In genomic region chr12:14403711-14404164, GRCh38 we compare ENCODE assay signal across 9 cellular contexts. TPM values are rescaled to one million over a fixed set of nuclear protein-coding genes. Genes with fewer than 3 reads are reported as not detected.
A peak's percentile ranks its signal among the peaks of the same experiment; 100 is the strongest.
DNase-seq lines count a peak whose midpoint lies in the region; ATAC-seq and TF ChIP-seq lines count a peak whose summit lies in the region.
"Had no signal": no experiment of that assay in that cellular context is flagged by ENCODE, and none has a peak within 500 bp of the region (broad histone marks: within the 10 kb centered on the region; RNA-seq: fewer than 3 reads in every experiment).

No MANE protein-coding gene starts in this region.

- H3K4me3 ChIP-seq in BLaER1 treated with 17β-estradiol and CSF1 and Interleukin-3, amounts not matched to agents 10 nM and 100 nM, result no peak overlapping the region
- peak overlapping the region; percentile 21 for H3K4me3 ChIP-seq in Loucy (ENCODE audit: low read length, poor library complexity, severe bottlenecking)
- peak overlapping the region; percentile 19 for H3K4me3 ChIP-seq in naive thymus-derived CD4-positive, alpha-beta T cell (ENCODE audit: low read length)
- H3K4me3 ChIP-seq: lung had no signal

- H3K4me1 Mint-ChIP-seq in endothelial cell (ENCODE audit: unreplicated experiment), result peaks cover 12% of the 10 kb centered on the region
- H3K4me1 Mint-ChIP-seq in naive thymus-derived CD4-positive, alpha-beta T cell, result peaks cover 51 to 89% (median 77%) of the 10 kb centered on the region in 7 donors

- ATAC-seq in GM19351 (IDR thresholded peaks at IDR 0.05; ENCODE audit: unreplicated experiment), result peak; percentile 65
- ATAC-seq in naive thymus-derived CD4-positive, alpha-beta T cell, result peak; percentile 81
- ATAC-seq in HG03457 (IDR thresholded peaks at IDR 0.05; ENCODE audit: unreplicated experiment), result no peak

- peaks cover 8 to 24% (median 14%) of the 10 kb centered on the region in 10 experiments for H3K4me1 ChIP-seq in BLaER1 treated with 17β-estradiol and CSF1 and Interleukin-3, amounts not matched to agents 10 nM and 100 nM
- H3K4me1 ChIP-seq in Loucy (ENCODE audit: insufficient read depth, low read length, poor library complexity, severe bottlenecking), result peaks cover 36% of the 10 kb centered on the region
- H3K4me1 ChIP-seq in naive thymus-derived CD4-positive, alpha-beta T cell (ENCODE audit: control insufficient read depth in 2 of 2, insufficient read depth in 2 of 2, low read length in 2 of 2), result peaks cover 55 to 60% of the 10 kb centered on the region in 2 donors

- POLR2A ChIA-PET in naive thymus-derived CD4-positive, alpha-beta T cell (lab: Charles Lee), result interaction anchor here (0.6 to 3.9 kb wide), 3 partner anchors 11 to 400 kb away, joined by 3 to 15 read pairs (median 4); partner anchors contain the start of gene C12orf60

- intact Hi-C loops in naive thymus-derived CD4-positive, alpha-beta T cell (cut with micrococcal nuclease), result loop anchor here (1.0 kb wide), 2 partner anchors 8 to 9 kb away; no protein-coding TSS in a partner anchor
- intact Hi-C loops in posterior vena cava (cut with DNase I), result no loop called here

- peak overlapping the region in 5 of 11 experiments; percentile 4 to 69 (median 32); a peak in 6 of 22 replicates for H3K27ac ChIP-seq in BLaER1 treated with 17β-estradiol and CSF1 and Interleukin-3, amounts not matched to agents 10 nM and 100 nM
- H3K27ac ChIP-seq in naive thymus-derived CD4-positive, alpha-beta T cell (ENCODE audit: low read depth, low read length), result peak overlapping the region; percentile 39

- H3F3A ChIP-seq in Loucy (ENCODE audit: low read depth), result no peaks in the 10 kb centered on the region; the same call in 1 of the 2 replicates

- DNase-seq in SK-MEL-5 (ENCODE audit: low read depth, low spot score), result peak; percentile 26
- DNase-seq in endothelial cell (ENCODE audit: low spot score), result no peak
- peak in 6 of 9 donors; percentile 32 to 69 (median 49) for DNase-seq in naive thymus-derived CD4-positive, alpha-beta T cell
- no peak for DNase-seq in posterior vena cava (ENCODE audit: low spot score)

- peak overlapping the region; percentile 43 to 87 (median 60) for H3K4me2 ChIP-seq in BLaER1 treated with 17β-estradiol and CSF1 and Interleukin-3, amounts not matched to agents 10 nM and 100 nM
- H3K4me2 ChIP-seq in Loucy (ENCODE audit: low read depth, low read length, poor library complexity, severe bottlenecking), result peak overlapping the region; percentile 61

- in situ Hi-C loops in SK-MEL-5 (cut with HindIII; ENCODE audit: low pct_unique_long_range_greater_than_20kb, low sequenced_read_pairs), result no loop called here

- H3K9me2 ChIP-seq in Loucy (replicated peaks; ENCODE audit: low read depth, low read length), result no peaks in the 10 kb centered on the region

- H3K27me3 ChIP-seq in BLaER1 treated with 17β-estradiol and CSF1 and Interleukin-3, amounts not matched to agents 10 nM and 100 nM, result no peaks in the 10 kb centered on the region
- H3K27me3 ChIP-seq in Loucy (ENCODE audit: insufficient read depth, low read length, poor library complexity, severe bottlenecking), result no peaks in the 10 kb centered on the region
- H3K27me3 ChIP-seq in naive thymus-derived CD4-positive, alpha-beta T cell (ENCODE audit: control insufficient read depth in 2 of 2, insufficient read depth in 2 of 2, low read length in 2 of 2), result no peaks in the 10 kb centered on the region

- H2AFZ ChIP-seq in Loucy (ENCODE audit: low read length), result no peak overlapping the region

- peak overlapping the region; percentile 74 for H3K27ac Mint-ChIP-seq in endothelial cell (ENCODE audit: unreplicated experiment)
- peak overlapping the region; percentile 60 to 92 (median 83) for H3K27ac Mint-ChIP-seq in naive thymus-derived CD4-positive, alpha-beta T cell

- peaks cover 35 to 73% (median 65%) of the 10 kb centered on the region in 11 experiments for H3K9me3 ChIP-seq in BLaER1 treated with 17β-estradiol and CSF1 and Interleukin-3, amounts not matched to agents 10 nM and 100 nM (replicated peaks in 1 of 11)
- H3K9me3 ChIP-seq in Loucy (ENCODE audit: insufficient read depth, low read depth, low read length), result peaks cover 27% of the 10 kb centered on the region
- no peaks in the 10 kb centered on the region for H3K9me3 ChIP-seq in naive thymus-derived CD4-positive, alpha-beta T cell (ENCODE audit: control insufficient read depth in 2 of 3, low read length in 3 of 3)

- no peaks in the 10 kb centered on the region for H3K27me3 Mint-ChIP-seq in endothelial cell (ENCODE audit: unreplicated experiment)
- no peaks in the 10 kb centered on the region for H3K27me3 Mint-ChIP-seq in naive thymus-derived CD4-positive, alpha-beta T cell

- peaks cover 6 to 94% (median 25%) of the 10 kb centered on the region in 11 experiments; a peak in 13 of 22 replicates for H4K20me1 ChIP-seq in BLaER1 treated with 17β-estradiol and CSF1 and Interleukin-3, amounts not matched to agents 10 nM and 100 nM
- H4K20me1 ChIP-seq in Loucy (ENCODE audit: insufficient read depth, low read length, poor library complexity, severe bottlenecking), result peaks cover 48% of the 10 kb centered on the region

- TF ChIP-seq CTCF in Loucy (conservative IDR thresholded peaks at IDR 0.05; ENCODE audit: low read length) (no peak), endothelial cell (IDR thresholded peaks at IDR 0.05; ENCODE audit: unreplicated experiment) (no peak)

- CTCF ChIA-PET in naive thymus-derived CD4-positive, alpha-beta T cell (lab: Charles Lee), result interaction anchor here (0.6 to 1.5 kb wide), 2 partner anchors 25 to 38 kb away, joined by 3 to 5 read pairs; no protein-coding TSS in a partner anchor

- H3K4me3 Mint-ChIP-seq in endothelial cell (ENCODE audit: unreplicated experiment), result no peak overlapping the region
- H3K4me3 Mint-ChIP-seq in naive thymus-derived CD4-positive, alpha-beta T cell, result peak overlapping the region; percentile 7 to 68 (median 64)

- peaks cover 100% of the 10 kb centered on the region for H3K79me2 ChIP-seq in Loucy (ENCODE audit: insufficient read depth, low read length)

- peaks cover 22 to 65% (median 44%) of the 10 kb centered on the region in 11 experiments for H3K36me3 ChIP-seq in BLaER1 treated with 17β-estradiol and CSF1 and Interleukin-3, amounts not matched to agents 10 nM and 100 nM
- peaks cover 15% of the 10 kb centered on the region for H3K36me3 ChIP-seq in Loucy (ENCODE audit: insufficient read depth, low read length)
- H3K36me3 ChIP-seq in naive thymus-derived CD4-positive, alpha-beta T cell (ENCODE audit: control insufficient read depth in 2 of 3, insufficient read depth in 3 of 3, low read length in 3 of 3), result peaks cover 0 to under 1% (median 0%) of the 10 kb centered on the region in 3 experiments

- H3K9ac ChIP-seq in BLaER1 treated with 17β-estradiol and CSF1 and Interleukin-3, amounts not matched to agents 10 nM and 100 nM, result peak overlapping the region in 7 of 11 experiments; percentile 4 to 65 (median 19); a peak in 7 of 22 replicates
- H3K9ac ChIP-seq in Loucy (ENCODE audit: low read depth, low read length, poor library complexity, severe bottlenecking), result no peak overlapping the region

- no peaks in the 10 kb centered on the region for H3K9me3 Mint-ChIP-seq in endothelial cell (ENCODE audit: unreplicated experiment)
- H3K9me3 Mint-ChIP-seq in naive thymus-derived CD4-positive, alpha-beta T cell, result peaks cover 0 to 5% (median 0%) of the 10 kb centered on the region in 11 donors

- H3K36me3 Mint-ChIP-seq in endothelial cell (ENCODE audit: low read depth, unreplicated experiment), result no peaks in the 10 kb centered on the region
- peaks cover 0 to 26% (median 11%) of the 10 kb centered on the region in 5 donors for H3K36me3 Mint-ChIP-seq in naive thymus-derived CD4-positive, alpha-beta T cell

RNA-seq across cellular contexts. Expression of gene ATF7IP, which starts 38.3 kb away (rescaled TPM):
- 16.9 and 19.4 TPM in 2 replicates for total RNA-seq in SK-MEL-5 (2014; rRNA removed; shearing (Covaris generic))
- polyA plus RNA-seq in SK-MEL-5 (2015; cell fraction: cytosol; rRNA removed), result 13.2 and 17.1 TPM in 2 replicates
- polyA plus RNA-seq in SK-MEL-5 (2015; cell fraction: nucleus; rRNA removed), result 15.6 and 24.2 TPM in 2 replicates
- total RNA-seq in endothelial cell (ENCODE audit: unreplicated experiment) (153 TPM), posterior vena cava (10 to 100 TPM; 56.4 to 73.1 TPM)
- total RNA-seq in naive thymus-derived CD4-positive, alpha-beta T cell, result 100 to 1,000 TPM; 113 to 181 (median 144) TPM
- 100 to 1,000 TPM in 1 of 2 donors, 10 to 100 TPM in 1; 92.7 to 124 TPM for polyA plus RNA-seq in naive thymus-derived CD4-positive, alpha-beta T cell

Comparison
In these comparisons a context has a peak if more than half of its experiments do, and no peak if none do; other contexts are left out.
1. H3K4me3 ChIP-seq: peak in Loucy (single experiment) and naive thymus-derived CD4-positive, alpha-beta T cell (single experiment); none in BLaER1 treated with 17β-estradiol and CSF1 and Interleukin-3, amounts not matched to agents 10 nM and 100 nM (0 of 10).
2. DNase-seq: peak in SK-MEL-5 (single experiment) and naive thymus-derived CD4-positive, alpha-beta T cell (6 of 9); none in endothelial cell (single experiment) and posterior vena cava (single experiment).
3. intact Hi-C loops: an anchor here in naive thymus-derived CD4-positive, alpha-beta T cell (1.0 kb wide); none called in posterior vena cava.